Comparison of ENCODE assay signal across 11 cellular contexts in genomic region chr12:106112094-106112822, GRCh38. TPM values are rescaled to one million over a fixed set of nuclear protein-coding genes. Genes with fewer than 3 reads are reported as not detected.
DNase-seq lines count a peak whose midpoint lies in the region; ATAC-seq, FAIRE-seq and TF ChIP-seq lines count a peak whose summit lies in the region.
"Had no signal": no experiment of that assay in that cellular context is flagged by ENCODE, and none has a peak within 500 bp of the region (broad histone marks: within the 10 kb centered on the region; RNA-seq: fewer than 3 reads in every experiment).

No MANE protein-coding gene starts in this region.

- no peak for TF ChIP-seq EP300 in GM12878 (IDR thresholded peaks at IDR 0.05; ENCODE audit: borderline replicate concordance in 1 of 2, control insufficient read depth in 1 of 2, low read depth in 2 of 2, low read length in 2 of 2)

- no peak for TF ChIP-seq CTCF in GM12878 (IDR thresholded peaks at IDR 0.05 in 2 of 3, conservative IDR thresholded peaks at IDR 0.05 in 1 of 3; ENCODE audit: control insufficient read depth in 2 of 3, extremely low read depth in 1 of 3, insufficient read depth in 1 of 3, low read depth in 3 of 3, low read length in 3 of 3)
- TF ChIP-seq CTCF in mesothelial cell of epicardium (IDR thresholded peaks at IDR 0.05; ENCODE audit: unreplicated experiment), result no peak

- no peaks in the 10 kb centered on the region for H3K27me3 Mint-ChIP-seq in mesothelial cell of epicardium (ENCODE audit: low read depth)

- no peaks in the 10 kb centered on the region for H4K20me1 ChIP-seq in GM12878 (ENCODE audit: control insufficient read depth, insufficient read depth)

- DNase-seq in Right ventricle myocardium superior (peak; percentile 53), Right ventricle myocardium inferior (ENCODE audit: missing footprints) (no peak), GM12878 (ENCODE audit: low read depth, low spot score) (no peak), mesothelial cell of epicardium (ENCODE audit: low spot score in 2 of 2, unreplicated experiment in 2 of 2) (no peak), aorta (peak in 1 of 2 donors; percentile 81), epidermal melanocyte (ENCODE audit: insufficient read length, low spot score) (no peak), HT-29 (ENCODE audit: low spot score) (no peak)
- DNase-seq in activated CD4-positive, CD25-positive, alpha-beta regulatory T cell (lab: John Stamatoyannopoulos, UW), result no peak
- DNase-seq: H7 had no signal

- H3K27me3 ChIP-seq in GM12878 (replicated peaks in 1 of 2; ENCODE audit: control insufficient read depth in 2 of 2, insufficient read depth in 2 of 2, low read length in 1 of 2) (peaks cover 0 to 3% of the 10 kb centered on the region in 2 experiments; a peak in 2 of 4 replicates), aorta (ENCODE audit: control insufficient read depth in 1 of 2, insufficient read depth in 2 of 2, low read length in 1 of 2) (no peaks in the 10 kb centered on the region)

- H3K9me3 ChIP-seq in GM12878 (replicated peaks; ENCODE audit: control insufficient read depth, insufficient read depth, low read length) (no peaks in the 10 kb centered on the region), aorta (ENCODE audit: control insufficient read depth, low read length) (no peaks in the 10 kb centered on the region)

- no peak overlapping the region for H2AFZ ChIP-seq in GM12878 (ENCODE audit: control insufficient read depth, low read depth, low read length)

- no peak overlapping the region for H3K4me3 Mint-ChIP-seq in mesothelial cell of epicardium
- H3K4me3 Mint-ChIP-seq: central memory CD8-positive, alpha-beta T cell had no signal

- H3K9me3 Mint-ChIP-seq in mesothelial cell of epicardium, result no peaks in the 10 kb centered on the region
- H3K9me3 Mint-ChIP-seq: central memory CD8-positive, alpha-beta T cell had no signal

- no peak for TF ChIP-seq RAD21 in GM12878 (IDR thresholded peaks at IDR 0.05; ENCODE audit: insufficient read depth, low read depth, low read length)

- intact Hi-C loops in Right ventricle myocardium superior (cut with DNase I), result no loop called here
- intact Hi-C loops in Right ventricle myocardium inferior (cut with DNase I), result no loop called here
- intact Hi-C loops in GM12878 (cut with micrococcal nuclease; ENCODE audit: unreplicated experiment), result no loop called here
- intact Hi-C loops in aorta (cut with DNase I), result no loop called here

- no peak overlapping the region for H3K4me2 ChIP-seq in GM12878 (ENCODE audit: control insufficient read depth, insufficient read depth)

- H3K27ac Mint-ChIP-seq in mesothelial cell of epicardium, result peak overlapping the region; percentile 70

- SMC1A ChIA-PET in GM12878 (lab: Charles Lee; ENCODE audit: uncharacterized antibody, unreplicated experiment), result interaction anchor here (0.7 to 1.4 kb wide), 4 partner anchors 10 to 27 kb away, joined by 3 to 4 read pairs (median 3); no protein-coding TSS in a partner anchor

- no peak overlapping the region for H3K27ac ChIP-seq in GM12878 (ENCODE audit: control insufficient read depth, insufficient read depth)
- H3K27ac ChIP-seq in aorta (ENCODE audit: low read depth in 1 of 2, low read length in 2 of 2), result peak overlapping the region; percentile 64 to 81

- no TSS peak for BruUV-seq in GM12878 (replicated peaks; lab: Mats Ljungman, UMichigan)

- POLR2A ChIA-PET in GM12878 (lab: Charles Lee), result interaction anchor here (0.6 kb wide), 1 partner anchor 14 kb away, joined by 3 read pairs; no protein-coding TSS in a partner anchor

- RAD21 ChIA-PET in GM12878 (lab: Charles Lee; ENCODE audit: unreplicated experiment), result interaction anchor here (1.8 kb wide), 2 partner anchors 16 to 24 kb away, joined by 4 to 6 read pairs; no protein-coding TSS in a partner anchor

- no peaks in the 10 kb centered on the region for H3K79me2 ChIP-seq in GM12878 (ENCODE audit: control insufficient read depth, insufficient read depth, low read length)

- no peak for TF ChIP-seq POLR2A in GM12878 (IDR thresholded peaks at IDR 0.05; ENCODE audit: low read depth, low read length)

- no peaks in the 10 kb centered on the region for H3K36me3 ChIP-seq in GM12878 (ENCODE audit: control insufficient read depth in 2 of 2, insufficient read depth in 2 of 2, low read length in 1 of 2)
- no peaks in the 10 kb centered on the region for H3K36me3 ChIP-seq in aorta (ENCODE audit: control insufficient read depth in 1 of 2, insufficient read depth in 2 of 2, low read length in 1 of 2)

- in situ Hi-C loops in GM12878 (cut with MboI), result no loop called here

- FAIRE-seq in GM12878 (lab: Jason Lieb, UNC), result no peak

- H3K4me3 ChIP-seq in GM12878 (no peak overlapping the region), aorta (ENCODE audit: low read length in 2 of 2) (no peak overlapping the region)

- 5% methylated on average over 13 of the region's 13 CpGs for whole genome bisulfite sequencing in GM12878 (ENCODE audit: insufficient coverage, insufficient replicate concordance, low lambda C conversion rate, missing lambda C conversion rate)
- WGBS in aorta, 2 donors, result 12 to 29% methylated on average over 13 of the region's 13 CpGs

- no peaks in the 10 kb centered on the region for H3K36me3 Mint-ChIP-seq in mesothelial cell of epicardium

- CTCF ChIA-PET in GM12878 (lab: Yijun Ruan, JAX), result interaction anchor here (0.8 to 3.0 kb wide), 3 partner anchors 24 to 408 kb away, joined by 3 to 12 read pairs (median 3); no protein-coding TSS in a partner anchor

- H3K4me1 Mint-ChIP-seq in mesothelial cell of epicardium, result peaks cover 71% of the 10 kb centered on the region
- H3K4me1 Mint-ChIP-seq: central memory CD8-positive, alpha-beta T cell had no signal

- H3K4me1 ChIP-seq in GM12878 (ENCODE audit: control insufficient read depth, insufficient read depth, low read length) (no peaks in the 10 kb centered on the region), aorta (ENCODE audit: control insufficient read depth in 1 of 2, insufficient read depth in 2 of 2, low read length in 2 of 2) (peaks cover 9 to 11% of the 10 kb centered on the region in 2 donors)

- H3K9ac ChIP-seq in GM12878 (ENCODE audit: control insufficient read depth, insufficient read depth, low read length), result no peak overlapping the region

- ATAC-seq in Right ventricle myocardium superior (ENCODE audit: poor library complexity), result peak; percentile 3
- no peak for ATAC-seq in Right ventricle myocardium inferior
- peak; percentile 19 for ATAC-seq in GM12878
- ATAC-seq in aorta (ENCODE audit: low FRiP score), result peak; percentile 19

TF ChIP-seq in GM12878, 131 proteins besides CTCF, POLR2A, EP300 and RAD21:
- TF ChIP-seq CHD1 (IDR thresholded peaks at IDR 0.05; ENCODE audit: low read depth, low read length), result no peak
- no peak for TF ChIP-seq SMC3 (IDR thresholded peaks at IDR 0.05; ENCODE audit: borderline replicate concordance, low read length)
- TF ChIP-seq HSF1 (IDR thresholded peaks at IDR 0.05; ENCODE audit: low read depth, low read length), result no peak
- TF ChIP-seq SKIL (IDR thresholded peaks at IDR 0.05; ENCODE audit: low read depth, poor library complexity, severe bottlenecking), result no peak
- no peak for TF ChIP-seq ZNF24 (IDR thresholded peaks at IDR 0.05)
- TF ChIP-seq FOXK2 (IDR thresholded peaks at IDR 0.05), result no peak
TF ChIP-seq in GM12878: peak in this region for 0.

RNA-seq across cellular contexts. Expression of gene NUAK1, which starts 26.5 kb away (rescaled TPM):
- total RNA-seq in Right ventricle myocardium superior, result 33.6 TPM
- total RNA-seq in Right ventricle myocardium inferior, result 42.1 TPM
- total RNA-seq in GM12878 (2013; cell fraction: nucleolus; rRNA removed), result not detected in 2 replicates
- 0.11 and 0.76 TPM in 2 replicates for total RNA-seq in GM12878 (2014; rRNA removed)
- total RNA-seq in GM12878 (2014; rRNA removed; fragmentation: Illumina TruSeq; extraction: Trizol), result 0.09 and 0.23 TPM in 2 replicates
- total RNA-seq in GM12878 (2021), result 0.08 and 0.27 TPM in 2 replicates
- not detected for polyA plus RNA-seq in GM12878 (2011; ENCODE audit: low read depth)
- polyA plus RNA-seq in GM12878 (2011; rRNA removed), result 0.42 and 0.46 TPM in 2 replicates
- 0.37 and 0.43 TPM in 2 replicates for polyA plus RNA-seq in GM12878 (2011; cell fraction: cytosol; rRNA removed)
- 0.42 and 0.48 TPM in 2 replicates for polyA plus RNA-seq in GM12878 (2011; cell fraction: nucleus; rRNA removed)
- not detected in 2 replicates for polyA plus RNA-seq in GM12878 (2012)
- polyA plus RNA-seq in GM12878 (2014; fragmentation: Illumina TruSeq; extraction: Trizol), result 0.06 TPM in 1 of 2 replicates, not detected in the other
- polyA plus RNA-seq in GM12878 (2014; fragmentation: Nextera tagmentation; extraction: Ambion mirVana), result under 1 TPM; 0.03 to 0.04 TPM
- polyA plus RNA-seq in GM12878 (2014; rRNA removed), result 0.05 and 0.08 TPM in 2 replicates
- not detected for polyA plus RNA-seq in GM12878 (2016; fragmentation: Nextera tagmentation; extraction: Ambion mirVana)
- polyA minus RNA-seq in GM12878 (2011; rRNA and poly(A)+ RNA removed), result 0.80 and 0.88 TPM in 2 replicates
- polyA minus RNA-seq in GM12878 (2011; cell fraction: cytosol; rRNA and poly(A)+ RNA removed), result 0.27 and 1.2 TPM in 2 replicates
- 0.48 and 0.60 TPM in 2 replicates for polyA minus RNA-seq in GM12878 (2011; cell fraction: nucleus; rRNA and poly(A)+ RNA removed)
- 23.4 to 27.0 TPM (median 25.1 TPM) in 3 replicates for total RNA-seq in mesothelial cell of epicardium
- total RNA-seq in aorta, result 10 to 100 TPM; 28.2 to 37.7 TPM
- 1 to 10 TPM; 5.3 to 8.7 TPM for polyA plus RNA-seq in aorta
- total RNA-seq in HT-29 (2014; rRNA removed; shearing (Covaris generic)), result 0.91 and 1.3 TPM in 2 replicates
- total RNA-seq: activated CD8-positive, alpha-beta memory T cell treated with anti-CD3 and anti-CD28 coated beads for 36 hours had no signal

Comparison
In these comparisons a context has a peak if more than half of its experiments do, and no peak if none do; other contexts are left out.
1. RNA of gene NUAK1, which starts 26.5 kb away (total RNA-seq): 42.1 TPM in Right ventricle myocardium inferior (single experiment), 28.2 to 37.7 TPM in aorta, 33.6 TPM in Right ventricle myocardium superior (single experiment) and 23.4 to 27.0 TPM in mesothelial cell of epicardium; 0.91 to 1.3 TPM in HT-29 and 0.08 to 0.76 TPM in GM12878; every median in the first group is over 10 times any median in the second.